In genomic region chr3:112813723-112814171, GRCh38 we compare ENCODE assay signal across 8 cellular contexts. TPM values are rescaled to one million over a fixed set of nuclear protein-coding genes. Genes with fewer than 3 reads are reported as not detected.
DNase-seq lines count a peak whose midpoint lies in the region; ATAC-seq and TF ChIP-seq lines count a peak whose summit lies in the region.

No MANE protein-coding gene starts in this region.

- no peak for TF ChIP-seq CTCF in GM10266 (IDR thresholded peaks at IDR 0.05; ENCODE audit: control insufficient read depth, insufficient read depth, low read depth, missing control alignments)
- no peak for TF ChIP-seq CTCF in NB4 (IDR thresholded peaks at IDR 0.05; ENCODE audit: low read depth, low read length)
- no peak for TF ChIP-seq CTCF in left ventricle myocardium inferior (IDR thresholded peaks at IDR 0.05; ENCODE audit: borderline replicate concordance)
- no peak for TF ChIP-seq CTCF in BE2C (IDR thresholded peaks at IDR 0.05; ENCODE audit: low read depth, low read length)
- no peak for TF ChIP-seq CTCF in ascending aorta (IDR thresholded peaks at IDR 0.05)

- H3K9me3 ChIP-seq in left ventricle myocardium inferior (replicated peaks) (no peaks in the 10 kb centered on the region), BE2C (no peaks in the 10 kb centered on the region), ascending aorta (no peaks in the 10 kb centered on the region)

- H3K36me3 Mint-ChIP-seq in activated CD4-positive, alpha-beta memory T cell treated with anti-CD3 and anti-CD28 coated beads for 36 hours = no peaks in the 10 kb centered on the region

- no peak overlapping the region for H3K4me3 ChIP-seq in NB4 (ENCODE audit: low read depth, low read length)
- no peak overlapping the region for H3K4me3 ChIP-seq in left ventricle myocardium inferior
- no peak overlapping the region for H3K4me3 ChIP-seq in BE2C (ENCODE audit: low read depth, low read length)
- H3K4me3 ChIP-seq in ascending aorta = no peak overlapping the region

- peaks cover 26% of the 10 kb centered on the region for H3K4me1 ChIP-seq in left ventricle myocardium inferior
- peaks cover 10% of the 10 kb centered on the region for H3K4me1 ChIP-seq in BE2C
- H3K4me1 ChIP-seq in ascending aorta = peaks cover 0 to 8% of the 10 kb centered on the region in 2 donors

- no peaks in the 10 kb centered on the region for H3K9me3 Mint-ChIP-seq in activated CD4-positive, alpha-beta memory T cell treated with anti-CD3 and anti-CD28 coated beads for 36 hours

- no peak for TF ChIP-seq POLR2A in NB4 (IDR thresholded peaks at IDR 0.05; ENCODE audit: extremely low read depth, insufficient read length)

- H3K27ac ChIP-seq in left ventricle myocardium inferior (replicated peaks) = peak overlapping the region; percentile 81
- no peak overlapping the region for H3K27ac ChIP-seq in ascending aorta

- POLR2A ChIA-PET in activated CD4-positive, alpha-beta memory T cell treated with anti-CD3 and anti-CD28 coated beads for 36 hours (lab: Charles Lee) = no interaction called here

- peaks cover 20% of the 10 kb centered on the region for H3K4me1 Mint-ChIP-seq in activated CD4-positive, alpha-beta memory T cell treated with anti-CD3 and anti-CD28 coated beads for 36 hours (ENCODE audit: low read depth)

- intact Hi-C loops in left ventricle myocardium inferior (cut with micrococcal nuclease) = loop anchor here (5.0 to 10.0 kb wide), 2 partner anchors 79 to 171 kb away; partner anchors contain the start of gene CCDC80
- intact Hi-C loops in ascending aorta (cut with DNase I) = loop anchor here (2.0 to 5.0 kb wide), 2 partner anchors 171 to 231 kb away; no protein-coding TSS in a partner anchor
- intact Hi-C loops in activated CD4-positive, alpha-beta memory T cell treated with anti-CD3 and anti-CD28 coated beads for 36 hours (cut with micrococcal nuclease) = loop anchor here (1.0 to 5.0 kb wide), 4 partner anchors 41 to 231 kb away; no protein-coding TSS in a partner anchor

- CTCF ChIA-PET in activated CD4-positive, alpha-beta memory T cell treated with anti-CD3 and anti-CD28 coated beads for 36 hours (lab: Charles Lee) = interaction anchor here (0.6 to 2.4 kb wide), 12 partner anchors 10 to 231 kb away, joined by 3 to 35 read pairs (median 4); partner anchors contain the start of gene CCDC80

- H3K36me3 ChIP-seq in left ventricle myocardium inferior (no peaks in the 10 kb centered on the region), BE2C (no peaks in the 10 kb centered on the region), ascending aorta (no peaks in the 10 kb centered on the region)

- no peak overlapping the region for H3K4me3 Mint-ChIP-seq in activated CD4-positive, alpha-beta memory T cell treated with anti-CD3 and anti-CD28 coated beads for 36 hours

- H3K27me3 ChIP-seq in left ventricle myocardium inferior (ENCODE audit: low read depth) (peaks cover 4% of the 10 kb centered on the region), BE2C (no peaks in the 10 kb centered on the region), ascending aorta (no peaks in the 10 kb centered on the region)

- DNase-seq in GM10266 (ENCODE audit: extremely low spot score) (peak; percentile 38), NB4 (ENCODE audit: low read depth) (peak; percentile 95), left ventricle myocardium inferior (no peak), BE2C (no peak), ascending aorta (ENCODE audit: low spot score in 2 of 2) (no peak)
- DNase-seq in activated T-cell treated with anti-CD3 and anti-CD28 coated beads, Interleukin-2, amount 50 U/mL, for 48 hours = no peak
- DNase-seq in activated CD4-positive, alpha-beta memory T cell treated with anti-CD3 and anti-CD28 coated beads for 36 hours = no peak

- ATAC-seq in GM21723 (IDR thresholded peaks at IDR 0.05; ENCODE audit: unreplicated experiment) = peak; percentile 70

- H3K27ac Mint-ChIP-seq in activated CD4-positive, alpha-beta memory T cell treated with anti-CD3 and anti-CD28 coated beads for 36 hours = no peak overlapping the region

- H3K27me3 Mint-ChIP-seq in activated CD4-positive, alpha-beta memory T cell treated with anti-CD3 and anti-CD28 coated beads for 36 hours = no peaks in the 10 kb centered on the region

RNA-seq across cellular contexts. Expression of gene CD200R1L, which starts 32.9 kb away (rescaled TPM):
- not detected for total RNA-seq in left ventricle myocardium inferior
- polyA plus RNA-seq in BE2C (2012; ENCODE audit: insufficient read depth, insufficient read length, low read depth) = not detected
- total RNA-seq in ascending aorta = not detected
- total RNA-seq in activated CD4-positive, alpha-beta memory T cell treated with anti-CD3 and anti-CD28 coated beads for 36 hours = not detected

Comparison
In these comparisons a context has a peak if more than half of its experiments do, and no peak if none do; other contexts are left out.
1. DNase-seq: peak in GM10266 (single experiment) and NB4 (single experiment); none in left ventricle myocardium inferior (single experiment), activated T-cell treated with anti-CD3 and anti-CD28 coated beads, Interleukin-2, amount 50 U/mL, for 48 hours (0 of 2), BE2C (single experiment), ascending aorta (0 of 2) and activated CD4-positive, alpha-beta memory T cell treated with anti-CD3 and anti-CD28 coated beads for 36 hours (single experiment).